9 cellular contexts compared by ENCODE assay signal in the genomic region with DNA sequence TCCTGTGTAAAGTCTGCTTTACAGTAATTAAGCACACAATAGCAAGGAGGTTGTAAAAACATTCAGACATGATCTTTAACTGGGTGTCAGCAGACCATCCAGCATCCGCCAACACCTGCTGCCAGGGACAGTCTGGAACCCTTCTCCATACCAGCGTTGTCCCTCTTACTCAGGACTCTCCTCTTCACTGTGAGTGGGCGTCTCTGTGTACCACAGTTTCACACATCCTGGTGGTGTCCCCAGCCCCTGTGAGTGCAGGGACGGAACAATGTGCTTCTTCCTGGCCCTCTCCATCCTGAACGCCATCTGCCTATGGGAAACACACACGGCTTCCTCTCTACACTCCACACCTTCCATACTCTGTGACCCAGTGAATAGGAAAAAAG.
DNase-seq lines count a peak whose midpoint lies in the region; ATAC-seq, FAIRE-seq and TF ChIP-seq lines count a peak whose summit lies in the region.
"Had no signal": no experiment of that assay in that cellular context is flagged by ENCODE, and none has a peak within 500 bp of the region (broad histone marks: within the 10 kb centered on the region; RNA-seq: fewer than 3 reads in every experiment).

No MANE protein-coding gene starts in this region.

- no peak overlapping the region for H3K4me2 ChIP-seq in K562 (ENCODE audit: insufficient read depth, low read length)

- H2AFZ ChIP-seq in K562 (ENCODE audit: low read depth, low read length), result no peak overlapping the region

- no peaks in the 10 kb centered on the region; the same call in 1 of the 2 replicates for H4K20me1 ChIP-seq in K562 (replicated peaks; ENCODE audit: control insufficient read depth, insufficient read depth, low read length)

- POLR2A ChIA-PET in K562 (lab: Yijun Ruan, JAX), result no interaction called here

- TF ChIP-seq POLR2A in K562 (conservative IDR thresholded peaks at IDR 0.05) (no peak), H54 (IDR thresholded peaks at IDR 0.05; ENCODE audit: low read depth, low read length) (no peak)

- 86% methylated on average over 6 of the region's 6 CpGs for WGBS in K562 (ENCODE audit: insufficient coverage, low coverage, missing lambda C conversion rate)
- WGBS in pancreas, 2 donors, result 73% methylated on average over 6 of the region's 6 CpGs

- ATAC-seq in HG03571 (IDR thresholded peaks at IDR 0.05; ENCODE audit: unreplicated experiment) (peak; percentile 16), K562 (no peak), pancreas (no peak)

- in situ Hi-C loops in K562 (cut with MboI), result no loop called here

- DNase-seq in NCI-H1417 (lab: John Stamatoyannopoulos, UW) (peak in 2 of 3 experiments; percentile 66 to 89), NCI-H1417 treated with DMSO at 0.1 percent for 48 hours (lab: John Stamatoyannopoulos, UW) (no peak), K562 (ENCODE audit: extremely low read depth in 1 of 4, low spot score in 3 of 4) (no peak), pancreas (peak in 1 of 6 donors; percentile 27), cerebellar nuclear complex (lab: John Stamatoyannopoulos, UW) (no peak), H54 (ENCODE audit: insufficient read length, low spot score) (no peak), glomerular visceral epithelial cell (ENCODE audit: extremely low spot score) (no peak)

- H3K9ac ChIP-seq in K562 (ENCODE audit: insufficient read depth in 1 of 2, low read depth in 2 of 2, low read length in 2 of 2), result no peak overlapping the region

- TF ChIP-seq EP300 in K562 (IDR thresholded peaks at IDR 0.05; ENCODE audit: low read length), result no peak

- no peaks in the 10 kb centered on the region for H3K9me1 ChIP-seq in K562 (ENCODE audit: control insufficient read depth, insufficient read depth, low read length)

- H3K27ac ChIP-seq in K562 (ENCODE audit: extremely low read depth, low read depth, low read length), result peak overlapping the region; percentile 12; the same call in 1 of the 3 replicates
- H3K27ac ChIP-seq in pancreas, result peak overlapping the region in 3 of 4 donors; percentile 19 to 54 (median 34)
- H3K27ac ChIP-seq: 22Rv1 had no signal

- H3K79me2 ChIP-seq in K562 (ENCODE audit: control insufficient read depth, insufficient read depth, low read length), result no peaks in the 10 kb centered on the region

- intact Hi-C loops in K562 (cut with micrococcal nuclease), result no loop called here
- intact Hi-C loops in pancreas (cut with DNase I), result no loop called here

- H3K4me3 ChIP-seq in K562 (no peak overlapping the region), pancreas (no peak overlapping the region)

- H3K36me3 ChIP-seq in K562 (ENCODE audit: control insufficient read depth, insufficient read depth, low read length) (peaks cover 74% of the 10 kb centered on the region), pancreas (peaks cover 0 to 15% (median 0%) of the 10 kb centered on the region in 3 donors)

- no peak for TF ChIP-seq RAD21 in K562 (CRISPR knock-in tag; conservative IDR thresholded peaks at IDR 0.05 in 1 of 2, IDR thresholded peaks at IDR 0.05 in 1 of 2)

- H3K27me3 ChIP-seq in K562 (ENCODE audit: control insufficient read depth in 2 of 2, insufficient read depth in 2 of 2, low read length in 2 of 2), result no peaks in the 10 kb centered on the region
- no peaks in the 10 kb centered on the region for H3K27me3 ChIP-seq in pancreas

- no peaks in the 10 kb centered on the region for H3K9me3 ChIP-seq in K562 (replicated peaks; ENCODE audit: control insufficient read depth, insufficient read depth, low read depth, low read length)
- H3K9me3 ChIP-seq in pancreas, result no peaks in the 10 kb centered on the region

- H3K4me1 ChIP-seq in K562 (replicated peaks in 1 of 2; ENCODE audit: control insufficient read depth in 2 of 2, insufficient read depth in 2 of 2, low read length in 2 of 2) (peaks cover 9 to 14% of the 10 kb centered on the region in 2 experiments), pancreas (peaks cover 0 to 22% (median 8%) of the 10 kb centered on the region in 3 donors)

- CTCF ChIA-PET in K562 (lab: Yijun Ruan, JAX; ENCODE audit: low intra/inter-chr PET ratio), result no interaction called here

- no peak for FAIRE-seq in K562 (lab: Jason Lieb, UNC)
- FAIRE-seq in pancreas (lab: Jason Lieb, UNC), result no peak
- no peak for FAIRE-seq in H54 (lab: Jason Lieb, UNC)

- TF ChIP-seq CTCF in K562 (IDR thresholded peaks at IDR 0.05 in 2 of 3, conservative IDR thresholded peaks at IDR 0.05 in 1 of 3; ENCODE audit: insufficient read depth in 2 of 3, low read depth in 1 of 3, low read length in 3 of 3) (no peak), pancreas (IDR thresholded peaks at IDR 0.05) (no peak)

- BruUV-seq in K562 (replicated peaks; lab: Mats Ljungman, UMichigan), result no TSS peak

TF ChIP-seq in K562, 482 proteins besides CTCF, POLR2A, EP300 and RAD21 (continues in another document):
- TF ChIP-seq ZBTB9 (CRISPR knock-in tag; IDR thresholded peaks at IDR 0.05) (0 out of 2 replicates have a peak, but pooled peaks have one; percentile 44), ZNF311 (CRISPR knock-in tag; IDR thresholded peaks at IDR 0.05) (peak; percentile 9; the same call in 1 of the 2 replicates), SMAD4 (CRISPR knock-in tag; conservative IDR thresholded peaks at IDR 0.05) (0 out of 2 replicates have a peak, but pooled peaks have one; percentile 28), MAZ (CRISPR knock-in tag; conservative IDR thresholded peaks at IDR 0.05 in 1 of 2, IDR thresholded peaks at IDR 0.05 in 1 of 2) (peak in 1 of 2 experiments; percentile 57; a peak in 2 of 4 replicates), SIN3B (IDR thresholded peaks at IDR 0.05; ENCODE audit: low read depth) (no peak), ZKSCAN1 (IDR thresholded peaks at IDR 0.05; ENCODE audit: low read depth, low read length) (no peak), ETV5 (CRISPR knock-in tag; IDR thresholded peaks at IDR 0.05; ENCODE audit: low read depth) (no peak; the same call in 1 of the 2 replicates), RUNX1 (IDR thresholded peaks at IDR 0.05; ENCODE audit: low read depth) (no peak), JUND (IDR thresholded peaks at IDR 0.05; ENCODE audit: borderline replicate concordance, low read depth, low read length) (no peak), JUND (tag; IDR thresholded peaks at IDR 0.05; ENCODE audit: borderline replicate concordance, low read depth, low read length) (no peak), TFAP4 (CRISPR knock-in tag; IDR thresholded peaks at IDR 0.05; ENCODE audit: borderline replicate concordance) (no peak), GABPA (tag; conservative IDR thresholded peaks at IDR 0.05; ENCODE audit: low read depth) (peak; percentile 49)
- TF ChIP-seq, protein P1, sequence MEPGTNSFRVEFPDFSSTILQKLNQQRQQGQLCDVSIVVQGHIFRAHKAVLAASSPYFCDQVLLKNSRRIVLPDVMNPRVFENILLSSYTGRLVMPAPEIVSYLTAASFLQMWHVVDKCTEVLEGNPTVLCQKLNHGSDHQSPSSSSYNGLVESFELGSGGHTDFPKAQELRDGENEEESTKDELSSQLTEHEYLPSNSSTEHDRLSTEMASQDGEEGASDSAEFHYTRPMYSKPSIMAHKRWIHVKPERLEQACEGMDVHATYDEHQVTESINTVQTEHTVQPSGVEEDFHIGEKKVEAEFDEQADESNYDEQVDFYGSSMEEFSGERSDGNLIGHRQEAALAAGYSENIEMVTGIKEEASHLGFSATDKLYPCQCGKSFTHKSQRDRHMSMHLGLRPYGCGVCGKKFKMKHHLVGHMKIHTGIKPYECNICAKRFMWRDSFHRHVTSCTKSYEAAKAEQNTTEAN (CRISPR knock-in tag; IDR thresholded peaks at IDR 0.05), result no peak

Comparison
In these comparisons a context has a peak if more than half of its experiments do, and no peak if none do; other contexts are left out.
1. DNase-seq: peak in NCI-H1417 (2 of 3); none in NCI-H1417 treated with DMSO at 0.1 percent for 48 hours (single experiment), K562 (0 of 4), cerebellar nuclear complex (0 of 2), H54 (single experiment) and glomerular visceral epithelial cell (single experiment).